In the genomic region with DNA sequence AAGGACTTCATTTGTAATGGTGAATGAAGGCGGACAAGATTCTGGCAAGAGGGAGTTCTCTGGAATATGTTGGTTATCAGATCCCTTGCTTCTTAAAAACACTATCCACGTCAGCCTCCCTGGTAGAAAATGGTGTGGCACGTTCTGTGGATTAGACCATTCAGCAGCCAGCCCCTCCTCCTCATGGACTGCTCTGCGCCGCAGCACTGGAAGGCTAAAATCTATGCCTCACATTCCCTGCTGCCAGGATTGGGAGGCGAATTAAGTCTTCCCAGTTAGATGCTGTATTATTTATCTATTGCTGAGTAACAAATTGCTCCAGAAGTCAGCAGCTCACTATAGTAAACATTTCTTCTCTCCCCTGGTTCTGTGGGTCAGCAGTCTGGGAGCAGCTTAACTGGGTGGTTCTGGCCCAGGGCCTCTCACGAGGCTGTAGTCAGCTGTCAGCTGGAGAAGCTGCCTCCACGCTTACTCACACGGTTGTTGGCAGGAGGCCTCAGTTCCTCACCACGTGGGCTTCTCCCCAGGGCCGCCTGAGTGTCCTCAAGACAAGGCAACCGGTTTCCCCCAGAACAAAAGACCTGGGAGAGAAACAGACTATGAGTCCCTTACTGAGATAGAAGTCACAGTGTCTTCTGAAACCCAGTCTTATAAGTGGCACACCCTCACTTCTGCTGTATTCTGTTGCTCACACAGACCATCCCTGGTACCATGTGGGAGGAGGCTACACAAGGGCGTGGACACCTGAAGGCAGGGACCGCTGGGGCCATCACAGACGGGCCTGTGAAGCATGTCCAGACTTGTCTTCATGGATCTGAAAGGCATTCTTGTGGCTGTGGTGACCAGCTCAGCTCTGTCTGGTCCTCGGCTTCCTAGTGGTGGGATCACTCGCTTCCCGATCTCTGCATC, we compare ENCODE assay signal across 11 cellular contexts.
DNase-seq lines count a peak whose midpoint lies in the region; ATAC-seq, FAIRE-seq and TF ChIP-seq lines count a peak whose summit lies in the region.
"Had no signal": no experiment of that assay in that cellular context is flagged by ENCODE, and none has a peak within 500 bp of the region (broad histone marks: within the 10 kb centered on the region; RNA-seq: fewer than 3 reads in every experiment).

No MANE protein-coding gene starts in this region.

- peaks cover 0 to 20% (median 14%) of the 10 kb centered on the region in 9 donors for H3K4me1 ChIP-seq in heart right ventricle

- H3K27ac Mint-ChIP-seq in activated naive CD4-positive, alpha-beta T cell treated with anti-CD3 and anti-CD28 coated beads, Interleukin-2, amount 10 ng/mL, durations not matched to agents 7 days and 5 days: no peak overlapping the region
- H3K27ac Mint-ChIP-seq: memory B cell had no signal

- 62 to 65% methylated on average over 18 of the region's 18 CpGs for WGBS in heart right ventricle, 2 donors

- H3K4me3 Mint-ChIP-seq in activated naive CD4-positive, alpha-beta T cell treated with anti-CD3 and anti-CD28 coated beads, Interleukin-2, amount 10 ng/mL, durations not matched to agents 7 days and 5 days: no peak overlapping the region
- H3K4me3 Mint-ChIP-seq: brain, memory B cell had no signal

- H3K4me3 ChIP-seq in heart right ventricle: no peak overlapping the region
- H3K4me3 ChIP-seq in skin epidermis: no peak overlapping the region

- no peaks in the 10 kb centered on the region for H3K36me3 Mint-ChIP-seq in activated naive CD4-positive, alpha-beta T cell treated with anti-CD3 and anti-CD28 coated beads, Interleukin-2, amount 10 ng/mL, durations not matched to agents 7 days and 5 days
- H3K36me3 Mint-ChIP-seq: brain, memory B cell had no signal

- no peaks in the 10 kb centered on the region for H3K36me3 ChIP-seq in heart right ventricle

- DNase-seq in GOT3 (lab: John Stamatoyannopoulos, UW): peak; percentile 46
- peak in 54 of 58 donors; percentile 2 to 74 (median 40) for DNase-seq in anterior cingulate cortex (lab: John Stamatoyannopoulos, UW)
- DNase-seq in heart right ventricle: peak; percentile 73
- DNase-seq in HTR-8/SVneo (ENCODE audit: insufficient read length, low spot score): no peak
- no peak for DNase-seq in activated naive CD4-positive, alpha-beta T cell treated with anti-CD3 and anti-CD28 coated beads, Interleukin-2, amount 10 ng/mL, durations not matched to agents 7 days and 5 days
- DNase-seq in activated CD4-positive, alpha-beta T cell treated with anti-CD3 and anti-CD28 coated beads, Interleukin-2, amount 50 U/mL, for 4 hours: no peak
- DNase-seq: H7 had no signal

- TF ChIP-seq CTCF in heart right ventricle (IDR thresholded peaks at IDR 0.05): no peak

- H3K4me1 Mint-ChIP-seq in activated naive CD4-positive, alpha-beta T cell treated with anti-CD3 and anti-CD28 coated beads, Interleukin-2, amount 10 ng/mL, durations not matched to agents 7 days and 5 days: no peaks in the 10 kb centered on the region
- H3K4me1 Mint-ChIP-seq: memory B cell had no signal

- H3K27me3 Mint-ChIP-seq in activated naive CD4-positive, alpha-beta T cell treated with anti-CD3 and anti-CD28 coated beads, Interleukin-2, amount 10 ng/mL, durations not matched to agents 7 days and 5 days: peaks cover 8% of the 10 kb centered on the region
- H3K27me3 Mint-ChIP-seq: memory B cell had no signal

- ATAC-seq in heart right ventricle: peak; percentile 94 to 99 (median 97)
- no peak for ATAC-seq in GM18502 (IDR thresholded peaks at IDR 0.05; ENCODE audit: poor library complexity, unreplicated experiment)

- peak overlapping the region in 2 of 10 donors; percentile 9 to 40 for H3K27ac ChIP-seq in heart right ventricle
- H3K27ac ChIP-seq in skin epidermis: peak overlapping the region in 13 of 21 experiments; percentile 14 to 80 (median 53)

- FAIRE-seq in HTR-8/SVneo (lab: Jason Lieb, UNC): no peak

- no peaks in the 10 kb centered on the region for H3K9me3 ChIP-seq in heart right ventricle

- intact Hi-C loops in heart right ventricle (cut with DNase I): no loop called here

- no peaks in the 10 kb centered on the region for H3K27me3 ChIP-seq in heart right ventricle

- H3K9me3 Mint-ChIP-seq in activated naive CD4-positive, alpha-beta T cell treated with anti-CD3 and anti-CD28 coated beads, Interleukin-2, amount 10 ng/mL, durations not matched to agents 7 days and 5 days: no peaks in the 10 kb centered on the region
- H3K9me3 Mint-ChIP-seq: memory B cell had no signal

- CTCF ChIA-PET in activated naive CD4-positive, alpha-beta T cell treated with anti-CD3 and anti-CD28 coated beads, Interleukin-2, amount 10 ng/mL, durations not matched to agents 7 days and 5 days (lab: Charles Lee): no interaction called here

Comparison
In these comparisons a context has a peak if more than half of its experiments do, and no peak if none do; other contexts are left out.
1. DNase-seq: peak in GOT3 (single experiment), anterior cingulate cortex (54 of 58) and heart right ventricle (2 of 2); none in HTR-8/SVneo (single experiment), activated naive CD4-positive, alpha-beta T cell treated with anti-CD3 and anti-CD28 coated beads, Interleukin-2, amount 10 ng/mL, durations not matched to agents 7 days and 5 days (single experiment) and activated CD4-positive, alpha-beta T cell treated with anti-CD3 and anti-CD28 coated beads, Interleukin-2, amount 50 U/mL, for 4 hours (0 of 2).